ENCODE assay signal across 8 cellular contexts in the genomic region with DNA sequence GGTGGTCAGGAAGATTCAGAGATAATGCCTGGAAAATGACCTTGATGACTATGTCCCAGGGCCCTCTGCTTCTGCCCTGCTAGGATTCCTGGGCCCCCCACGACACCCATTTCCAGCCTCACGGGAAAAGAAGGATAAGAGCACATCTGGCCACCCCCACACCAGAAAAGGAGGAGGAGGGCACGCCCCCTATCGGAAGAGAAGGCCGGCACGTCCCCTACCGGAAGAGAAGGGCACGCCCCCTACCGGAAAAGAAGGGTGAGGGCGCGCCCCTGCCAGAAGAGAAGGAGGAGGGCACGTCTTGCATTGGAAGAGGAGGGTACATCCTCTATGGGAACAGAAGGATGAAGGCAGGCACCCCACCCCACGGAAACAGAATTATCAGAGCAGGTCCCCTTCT.
A peak's percentile ranks its signal among the peaks of the same experiment; 100 is the strongest.
DNase-seq lines count a peak whose midpoint lies in the region; ATAC-seq, FAIRE-seq and TF ChIP-seq lines count a peak whose summit lies in the region.

No MANE protein-coding gene starts in this region.

- H3F3A ChIP-seq in PC-3 (ENCODE audit: low read length, unreplicated experiment): no peaks in the 10 kb centered on the region

- H3K79me2 ChIP-seq in PC-3 (ENCODE audit: low read length): no peaks in the 10 kb centered on the region

- no peaks in the 10 kb centered on the region for H4K20me1 ChIP-seq in PC-3 (ENCODE audit: low read length)

- H3K27ac ChIP-seq in PC-3 (ENCODE audit: low read length) (no peak overlapping the region), right cardiac atrium (ENCODE audit: low read length) (no peak overlapping the region)

- CTCF ChIA-PET in PC-3 (lab: Charles Lee): no interaction called here

- ATAC-seq in PC-3 (peak; percentile 66), right cardiac atrium (peak in 1 of 2 donors; percentile 36)

- POLR2A ChIA-PET in PC-3 (lab: Charles Lee; ENCODE audit: unreplicated experiment): no interaction called here

- no peak overlapping the region for H3K9ac ChIP-seq in PC-3 (ENCODE audit: low read length)

- no peaks in the 10 kb centered on the region for H3K36me3 ChIP-seq in PC-3 (ENCODE audit: low read depth, low read length)

- H2AFZ ChIP-seq in PC-3 (ENCODE audit: low read length): peak overlapping the region; percentile 50

- no peaks in the 10 kb centered on the region for H3K9me2 ChIP-seq in PC-3 (replicated peaks; ENCODE audit: low read length)

- H3K4me1 ChIP-seq in PC-3 (ENCODE audit: insufficient read depth, low read length) (peaks cover 9% of the 10 kb centered on the region; the same call in 1 of the 2 replicates), right cardiac atrium (ENCODE audit: control insufficient read depth, insufficient read depth, low read length) (no peaks in the 10 kb centered on the region)

- intact Hi-C loops in PC-3 (cut with micrococcal nuclease): no loop called here
- intact Hi-C loops in right cardiac atrium (cut with DNase I): no loop called here

- FAIRE-seq in GM18507 (lab: Jason Lieb, UNC): peak; percentile 91

- peak; percentile 96 for TF ChIP-seq CTCF in PC-3 (conservative IDR thresholded peaks at IDR 0.05; ENCODE audit: low read depth, low read length)

- no TSS peak for BruUV-seq in PC-3 (replicated peaks; lab: Mats Ljungman, UMichigan)

- DNase-seq in GM18507 (ENCODE audit: extremely low spot score, insufficient read length, low read depth) (peak; percentile 65), PC-3 (peak; percentile 71), activated T-helper 1 cell treated with Interleukin-2 at 50 U/mL for 16 hours (ENCODE audit: low read depth) (peak; percentile 28), right cardiac atrium (peak in 2 of 3 donors; percentile 31 to 69), amniotic stem cell (lab: John Stamatoyannopoulos, UW) (no peak), NCI-H2107 treated with DMSO at 0.1 percent for 48 hours (lab: John Stamatoyannopoulos, UW; ENCODE audit: unreplicated experiment) (no peak), NCI-H1930 (lab: John Stamatoyannopoulos, UW) (no peak)
- peak; percentile 19 to 41 (median 30) for DNase-seq in stimulated activated CD4-positive, alpha-beta T cell treated with anti-CD3 and anti-CD28 coated beads, TNF-alpha, amount 100 ng/mL, for 1 hour (ENCODE audit: low read depth in 3 of 3, low spot score in 1 of 3)

- H3K9me3 ChIP-seq in PC-3 (ENCODE audit: low read length): no peaks in the 10 kb centered on the region
- peaks cover 6% of the 10 kb centered on the region for H3K9me3 ChIP-seq in right cardiac atrium (ENCODE audit: control insufficient read depth, low read length)

- H3K4me2 ChIP-seq in PC-3 (ENCODE audit: low read length): peak overlapping the region; percentile 33

- no peaks in the 10 kb centered on the region for H3K27me3 ChIP-seq in PC-3 (ENCODE audit: low read length)
- no peaks in the 10 kb centered on the region for H3K27me3 ChIP-seq in right cardiac atrium (ENCODE audit: control insufficient read depth, insufficient read depth)

- H3K4me3 ChIP-seq in PC-3 (ENCODE audit: low read length): no peak overlapping the region
- H3K4me3 ChIP-seq in right cardiac atrium (ENCODE audit: low read length): no peak overlapping the region

- WGBS in right cardiac atrium: 27% methylated on average over 13 of the region's 13 CpGs

Comparison
In these comparisons a context has a peak if more than half of its experiments do, and no peak if none do; other contexts are left out.
1. DNase-seq: peak in GM18507 (single experiment), PC-3 (single experiment), activated T-helper 1 cell treated with Interleukin-2 at 50 U/mL for 16 hours (single experiment), right cardiac atrium (2 of 3) and stimulated activated CD4-positive, alpha-beta T cell treated with anti-CD3 and anti-CD28 coated beads, TNF-alpha, amount 100 ng/mL, for 1 hour (3 of 3); none in amniotic stem cell (single experiment), NCI-H2107 treated with DMSO at 0.1 percent for 48 hours (single experiment) and NCI-H1930 (0 of 2).